16 cellular contexts compared by ENCODE assay signal in genomic region chr5:102716017-102716416, GRCh38.
"Had no signal": no experiment of that assay in that cellular context is flagged by ENCODE, and none has a peak within 500 bp of the region (broad histone marks: within the 10 kb centered on the region; RNA-seq: fewer than 3 reads in every experiment).

No MANE protein-coding gene starts in this region.

- H3K4me1 Mint-ChIP-seq: natural killer cell had no signal

- H3K9me3 ChIP-seq: gastrocnemius medialis, ovary, tibial artery, upper lobe of left lung, uterus had no signal

- H3K36me3 Mint-ChIP-seq: mesothelial cell of epicardium; natural killer cell; stimulated activated effector memory CD8-positive, alpha-beta T cell treated with anti-CD3 and anti-CD28 coated beads, Interleukin-12 subunit alpha, Interleukin-12 subunit beta, amount 100 ng/mL, for 72 hours had no signal

- H3K4me1 ChIP-seq: gastrocnemius medialis, tibial artery, upper lobe of left lung, uterus had no signal

- H3K27me3 ChIP-seq: gastrocnemius medialis, ovary, tibial artery, upper lobe of left lung, uterus had no signal

- H3K9me3 Mint-ChIP-seq: natural killer cell; neural crest cell; stimulated activated effector memory CD8-positive, alpha-beta T cell treated with anti-CD3 and anti-CD28 coated beads, Interleukin-12 subunit alpha, Interleukin-12 subunit beta, amount 100 ng/mL, for 72 hours; stimulated activated naive CD8-positive, alpha-beta T cell treated with anti-CD3 and anti-CD28 coated beads, Interleukin-15, Interleukin-2, amounts not matched to agents 100 ng/mL and 50 ng/mL, for 24 hours had no signal

- H3K27ac ChIP-seq: gastrocnemius medialis, ovary, tibial artery, upper lobe of left lung, uterus had no signal

- H3K27ac Mint-ChIP-seq: mesothelial cell of epicardium; natural killer cell; stimulated activated effector memory CD8-positive, alpha-beta T cell treated with anti-CD3 and anti-CD28 coated beads, Interleukin-12 subunit alpha, Interleukin-12 subunit beta, amount 100 ng/mL, for 72 hours; stimulated activated naive CD8-positive, alpha-beta T cell treated with anti-CD3 and anti-CD28 coated beads, Interleukin-15, Interleukin-2, amounts not matched to agents 100 ng/mL and 50 ng/mL, for 24 hours had no signal

- H3K4me3 ChIP-seq: gastrocnemius medialis, ovary, tibial artery, upper lobe of left lung, uterus had no signal

- H3K36me3 ChIP-seq: gastrocnemius medialis, ovary, tibial artery, upper lobe of left lung, uterus had no signal

- DNase-seq: effector memory CD4-positive, alpha-beta T cell; gastrocnemius medialis; islet precursor cell; natural killer cell; ovary; right cardiac atrium; stimulated activated CD4-positive, alpha-beta T cell treated with anti-CD3 and anti-CD28 coated beads, Interleukin-4, amount 100 ng/mL, for 1 hour; stimulated activated CD8-positive, alpha-beta memory T cell treated with anti-CD3 and anti-CD28 coated beads, Interleukin-4, amount 100 ng/mL, for 48 hours; tibial artery; upper lobe of left lung; uterus had no signal

- H3K4me3 Mint-ChIP-seq: mesothelial cell of epicardium; natural killer cell; neural crest cell; stimulated activated effector memory CD8-positive, alpha-beta T cell treated with anti-CD3 and anti-CD28 coated beads, Interleukin-12 subunit alpha, Interleukin-12 subunit beta, amount 100 ng/mL, for 72 hours; stimulated activated naive CD8-positive, alpha-beta T cell treated with anti-CD3 and anti-CD28 coated beads, Interleukin-15, Interleukin-2, amounts not matched to agents 100 ng/mL and 50 ng/mL, for 24 hours had no signal

- ATAC-seq: left lobe of liver, natural killer cell, right cardiac atrium had no signal
